In the genomic region with DNA sequence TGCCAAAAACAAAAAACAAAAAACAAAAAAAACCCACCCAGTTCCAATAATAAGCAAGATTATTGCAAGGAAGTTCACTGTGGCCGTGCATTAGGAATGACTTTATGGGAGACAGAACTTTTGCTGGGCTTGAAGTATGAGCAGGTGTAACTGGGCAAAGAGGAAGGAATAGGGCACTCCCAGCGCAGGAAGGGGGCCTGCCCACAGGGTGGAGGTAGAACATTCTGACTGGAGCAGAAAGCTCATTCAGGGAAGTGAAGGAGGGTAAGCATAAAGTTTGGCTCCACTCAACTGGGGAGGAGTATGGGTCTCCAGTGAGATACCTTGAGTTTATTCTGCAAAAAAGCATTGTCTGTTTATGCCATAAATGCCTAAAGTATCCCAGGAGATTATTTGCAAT, we compare ENCODE assay signal across 14 cellular contexts. TPM values are rescaled to one million over a fixed set of nuclear protein-coding genes. Genes with fewer than 3 reads are reported as not detected.
DNase-seq lines count a peak whose midpoint lies in the region; ATAC-seq and TF ChIP-seq lines count a peak whose summit lies in the region.
"Had no signal": no experiment of that assay in that cellular context is flagged by ENCODE, and none has a peak within 500 bp of the region (broad histone marks: within the 10 kb centered on the region; RNA-seq: fewer than 3 reads in every experiment).

No MANE protein-coding gene starts in this region.

- 64 to 70% methylated on average over 2 of the region's 2 CpGs for WGBS in aorta, 2 donors

- H3K36me3 Mint-ChIP-seq in activated CD4-positive, alpha-beta T cell treated with anti-CD3 and anti-CD28 coated beads, Interleukin-2, amount 10 ng/mL, durations not matched to agents 24 days and 14 days (ENCODE audit: low read depth), result no peaks in the 10 kb centered on the region
- H3K36me3 Mint-ChIP-seq in activated T-helper 2 cell treated with anti-CD3 and anti-CD28 coated beads, Interferon-gamma antibody, Interleukin-2, Interleukin-4, amounts not matched to agents 10 μg/mL and 5 μg/mL and 100 μg/mL, durations not matched to agents 14 hours and 24 hours and 36 hours (ENCODE audit: low read depth), result no peaks in the 10 kb centered on the region

- ATAC-seq in aorta (ENCODE audit: low FRiP score), result no peak

- H3K4me3 Mint-ChIP-seq in activated CD4-positive, alpha-beta T cell treated with anti-CD3 and anti-CD28 coated beads, Interleukin-2, amount 10 ng/mL, durations not matched to agents 24 days and 14 days, result no peak overlapping the region
- no peak overlapping the region for H3K4me3 Mint-ChIP-seq in activated T-helper 2 cell treated with anti-CD3 and anti-CD28 coated beads, Interferon-gamma antibody, Interleukin-2, Interleukin-4, amounts not matched to agents 10 μg/mL and 5 μg/mL and 100 μg/mL, durations not matched to agents 14 hours and 24 hours and 36 hours (ENCODE audit: low read depth)
- H3K4me3 Mint-ChIP-seq: nephron; T-helper 2 cell treated with Interferon-gamma antibody and Interleukin-4, amounts not matched to agents 5 μg/mL and 100 μg/mL, for 36 hours had no signal

- DNase-seq in DMS153 treated with DMSO at 0.1 percent for 48 hours (lab: John Stamatoyannopoulos, UW; ENCODE audit: unreplicated experiment) (peak; percentile 37), UCSD-AML1 (lab: John Stamatoyannopoulos, UW; ENCODE audit: unreplicated experiment) (peak; percentile 8), myocyte (ENCODE audit: low read depth) (peak; percentile 44), aorta (no peak), kidney glomerular epithelial cell (lab: John Stamatoyannopoulos, UW) (no peak)
- no peak for DNase-seq in activated CD4-positive, alpha-beta T cell treated with anti-CD3 and anti-CD28 coated beads, Interleukin-2, amount 10 ng/mL, durations not matched to agents 24 days and 14 days
- DNase-seq in activated T-helper 2 cell treated with anti-CD3 and anti-CD28 coated beads, Interferon-gamma antibody, Interleukin-2, Interleukin-4, amounts not matched to agents 10 μg/mL and 5 μg/mL and 100 μg/mL, durations not matched to agents 14 hours and 24 hours and 36 hours (ENCODE audit: low spot score), result no peak
- DNase-seq: activated CD8-positive, alpha-beta memory T cell treated with anti-CD3 and anti-CD28 coated beads, Interleukin-2, amount 50 U/mL, for 4 hours; EL; NCI-H774; stimulated activated CD4-positive, alpha-beta T cell treated with anti-CD3 and anti-CD28 coated beads, Interleukin-12 subunit alpha, Interleukin-12 subunit beta, amount 100 ng/mL, for 4 hours had no signal

- no peaks in the 10 kb centered on the region for H3K9me3 Mint-ChIP-seq in activated CD4-positive, alpha-beta T cell treated with anti-CD3 and anti-CD28 coated beads, Interleukin-2, amount 10 ng/mL, durations not matched to agents 24 days and 14 days
- no peaks in the 10 kb centered on the region for H3K9me3 Mint-ChIP-seq in activated T-helper 2 cell treated with anti-CD3 and anti-CD28 coated beads, Interferon-gamma antibody, Interleukin-2, Interleukin-4, amounts not matched to agents 10 μg/mL and 5 μg/mL and 100 μg/mL, durations not matched to agents 14 hours and 24 hours and 36 hours
- H3K9me3 Mint-ChIP-seq: nephron; T-helper 2 cell treated with Interferon-gamma antibody and Interleukin-4, amounts not matched to agents 5 μg/mL and 100 μg/mL, for 36 hours had no signal

- intact Hi-C loops in aorta (cut with DNase I), result no loop called here
- intact Hi-C loops in activated CD4-positive, alpha-beta T cell treated with anti-CD3 and anti-CD28 coated beads, Interleukin-2, amount 10 ng/mL, durations not matched to agents 24 days and 14 days (cut with micrococcal nuclease), result no loop called here
- intact Hi-C loops in activated T-helper 2 cell treated with anti-CD3 and anti-CD28 coated beads, Interferon-gamma antibody, Interleukin-2, Interleukin-4, amounts not matched to agents 10 μg/mL and 5 μg/mL and 100 μg/mL, durations not matched to agents 14 hours and 24 hours and 36 hours (cut with micrococcal nuclease), result no loop called here

- TF ChIP-seq EP300 in Ishikawa (IDR thresholded peaks at IDR 0.05; ENCODE audit: borderline replicate concordance), result no peak

- peak; percentile 62 for TF ChIP-seq RAD21 in Ishikawa (IDR thresholded peaks at IDR 0.05; ENCODE audit: low read depth)

- H3K9me3 ChIP-seq in aorta (ENCODE audit: control insufficient read depth, low read length), result no peaks in the 10 kb centered on the region

- H3K27ac Mint-ChIP-seq in activated CD4-positive, alpha-beta T cell treated with anti-CD3 and anti-CD28 coated beads, Interleukin-2, amount 10 ng/mL, durations not matched to agents 24 days and 14 days, result no peak overlapping the region
- no peak overlapping the region for H3K27ac Mint-ChIP-seq in activated T-helper 2 cell treated with anti-CD3 and anti-CD28 coated beads, Interferon-gamma antibody, Interleukin-2, Interleukin-4, amounts not matched to agents 10 μg/mL and 5 μg/mL and 100 μg/mL, durations not matched to agents 14 hours and 24 hours and 36 hours
- H3K27ac Mint-ChIP-seq: T-helper 2 cell treated with Interferon-gamma antibody and Interleukin-4, amounts not matched to agents 5 μg/mL and 100 μg/mL, for 36 hours had no signal

- H3K27me3 Mint-ChIP-seq in activated CD4-positive, alpha-beta T cell treated with anti-CD3 and anti-CD28 coated beads, Interleukin-2, amount 10 ng/mL, durations not matched to agents 24 days and 14 days, result peaks cover 6% of the 10 kb centered on the region
- H3K27me3 Mint-ChIP-seq in activated T-helper 2 cell treated with anti-CD3 and anti-CD28 coated beads, Interferon-gamma antibody, Interleukin-2, Interleukin-4, amounts not matched to agents 10 μg/mL and 5 μg/mL and 100 μg/mL, durations not matched to agents 14 hours and 24 hours and 36 hours (ENCODE audit: low read depth), result peaks cover 7% of the 10 kb centered on the region

- H3K4me1 ChIP-seq in aorta (ENCODE audit: control insufficient read depth in 1 of 2, insufficient read depth in 2 of 2, low read length in 2 of 2), result no peaks in the 10 kb centered on the region

- no peaks in the 10 kb centered on the region for H3K4me1 Mint-ChIP-seq in activated CD4-positive, alpha-beta T cell treated with anti-CD3 and anti-CD28 coated beads, Interleukin-2, amount 10 ng/mL, durations not matched to agents 24 days and 14 days
- H3K4me1 Mint-ChIP-seq in activated T-helper 2 cell treated with anti-CD3 and anti-CD28 coated beads, Interferon-gamma antibody, Interleukin-2, Interleukin-4, amounts not matched to agents 10 μg/mL and 5 μg/mL and 100 μg/mL, durations not matched to agents 14 hours and 24 hours and 36 hours (ENCODE audit: low read depth), result no peaks in the 10 kb centered on the region

- H3K4me3 ChIP-seq in aorta (ENCODE audit: low read length in 2 of 2), result no peak overlapping the region

- H3K36me3 ChIP-seq in aorta (ENCODE audit: control insufficient read depth in 1 of 2, insufficient read depth in 2 of 2, low read length in 1 of 2), result no peaks in the 10 kb centered on the region

- H3K27ac ChIP-seq in aorta (ENCODE audit: low read depth in 1 of 2, low read length in 2 of 2), result no peak overlapping the region

- H3K27me3 ChIP-seq in aorta (ENCODE audit: control insufficient read depth in 1 of 2, insufficient read depth in 2 of 2, low read length in 1 of 2), result no peaks in the 10 kb centered on the region

TF ChIP-seq in Ishikawa, 13 proteins besides CTCF, POLR2A, EP300 and RAD21 (continues in another document):
- TF ChIP-seq TEAD4 (IDR thresholded peaks at IDR 0.05) (no peak), NFIC (IDR thresholded peaks at IDR 0.05) (no peak), TAF1 (IDR thresholded peaks at IDR 0.05; ENCODE audit: low read depth) (no peak), FOXM1 (IDR thresholded peaks at IDR 0.05; ENCODE audit: borderline replicate concordance, low read depth) (no peak), CREB1 (IDR thresholded peaks at IDR 0.05; ENCODE audit: low read depth) (no peak), CEBPB (IDR thresholded peaks at IDR 0.05) (no peak), TCF12 (IDR thresholded peaks at IDR 0.05; ENCODE audit: low read depth) (no peak)
- TF ChIP-seq, protein P1, sequence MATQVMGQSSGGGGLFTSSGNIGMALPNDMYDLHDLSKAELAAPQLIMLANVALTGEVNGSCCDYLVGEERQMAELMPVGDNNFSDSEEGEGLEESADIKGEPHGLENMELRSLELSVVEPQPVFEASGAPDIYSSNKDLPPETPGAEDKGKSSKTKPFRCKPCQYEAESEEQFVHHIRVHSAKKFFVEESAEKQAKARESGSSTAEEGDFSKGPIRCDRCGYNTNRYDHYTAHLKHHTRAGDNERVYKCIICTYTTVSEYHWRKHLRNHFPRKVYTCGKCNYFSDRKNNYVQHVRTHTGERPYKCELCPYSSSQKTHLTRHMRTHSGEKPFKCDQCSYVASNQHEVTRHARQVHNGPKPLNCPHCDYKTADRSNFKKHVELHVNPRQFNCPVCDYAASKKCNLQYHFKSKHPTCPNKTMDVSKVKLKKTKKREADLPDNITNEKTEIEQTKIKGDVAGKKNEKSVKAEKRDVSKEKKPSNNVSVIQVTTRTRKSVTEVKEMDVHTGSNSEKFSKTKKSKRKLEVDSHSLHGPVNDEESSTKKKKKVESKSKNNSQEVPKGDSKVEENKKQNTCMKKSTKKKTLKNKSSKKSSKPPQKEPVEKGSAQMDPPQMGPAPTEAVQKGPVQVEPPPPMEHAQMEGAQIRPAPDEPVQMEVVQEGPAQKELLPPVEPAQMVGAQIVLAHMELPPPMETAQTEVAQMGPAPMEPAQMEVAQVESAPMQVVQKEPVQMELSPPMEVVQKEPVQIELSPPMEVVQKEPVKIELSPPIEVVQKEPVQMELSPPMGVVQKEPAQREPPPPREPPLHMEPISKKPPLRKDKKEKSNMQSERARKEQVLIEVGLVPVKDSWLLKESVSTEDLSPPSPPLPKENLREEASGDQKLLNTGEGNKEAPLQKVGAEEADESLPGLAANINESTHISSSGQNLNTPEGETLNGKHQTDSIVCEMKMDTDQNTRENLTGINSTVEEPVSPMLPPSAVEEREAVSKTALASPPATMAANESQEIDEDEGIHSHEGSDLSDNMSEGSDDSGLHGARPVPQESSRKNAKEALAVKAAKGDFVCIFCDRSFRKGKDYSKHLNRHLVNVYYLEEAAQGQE (IDR thresholded peaks at IDR 0.05; ENCODE audit: low read depth), result no peak
- TF ChIP-seq, protein P2, sequence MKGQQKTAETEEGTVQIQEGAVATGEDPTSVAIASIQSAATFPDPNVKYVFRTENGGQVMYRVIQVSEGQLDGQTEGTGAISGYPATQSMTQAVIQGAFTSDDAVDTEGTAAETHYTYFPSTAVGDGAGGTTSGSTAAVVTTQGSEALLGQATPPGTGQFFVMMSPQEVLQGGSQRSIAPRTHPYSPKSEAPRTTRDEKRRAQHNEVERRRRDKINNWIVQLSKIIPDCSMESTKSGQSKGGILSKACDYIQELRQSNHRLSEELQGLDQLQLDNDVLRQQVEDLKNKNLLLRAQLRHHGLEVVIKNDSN (IDR thresholded peaks at IDR 0.05), result no peak

RNA-seq across cellular contexts. Expression of gene WIPF3, which starts 42.1 kb away (rescaled TPM):
- total RNA-seq in myocyte, result 1.5 and 2.5 TPM in 2 replicates
- polyA plus RNA-seq in myocyte (2012), result 4.8 TPM
- 1 to 10 TPM; 2.1 to 2.4 TPM for total RNA-seq in aorta
- 1 to 10 TPM; 3.4 to 4.3 TPM for polyA plus RNA-seq in aorta
- not detected in 2 replicates for total RNA-seq in activated CD4-positive, alpha-beta T cell treated with anti-CD3 and anti-CD28 coated beads, Interleukin-2, amount 10 ng/mL, durations not matched to agents 24 days and 14 days
- total RNA-seq in activated T-helper 2 cell treated with anti-CD3 and anti-CD28 coated beads, Interferon-gamma antibody, Interleukin-2, Interleukin-4, amounts not matched to agents 10 μg/mL and 5 μg/mL and 100 μg/mL, durations not matched to agents 14 hours and 24 hours and 36 hours, result not detected in 2 replicates

Comparison
In these comparisons a context has a peak if more than half of its experiments do, and no peak if none do; other contexts are left out.
1. DNase-seq: peak in DMS153 treated with DMSO at 0.1 percent for 48 hours (single experiment), UCSD-AML1 (single experiment) and myocyte (single experiment); none in aorta (0 of 2), activated CD4-positive, alpha-beta T cell treated with anti-CD3 and anti-CD28 coated beads, Interleukin-2, amount 10 ng/mL, durations not matched to agents 24 days and 14 days (single experiment), kidney glomerular epithelial cell (single experiment) and activated T-helper 2 cell treated with anti-CD3 and anti-CD28 coated beads, Interferon-gamma antibody, Interleukin-2, Interleukin-4, amounts not matched to agents 10 μg/mL and 5 μg/mL and 100 μg/mL, durations not matched to agents 14 hours and 24 hours and 36 hours (single experiment).